8 cellular contexts compared by ENCODE assay signal in the genomic region with DNA sequence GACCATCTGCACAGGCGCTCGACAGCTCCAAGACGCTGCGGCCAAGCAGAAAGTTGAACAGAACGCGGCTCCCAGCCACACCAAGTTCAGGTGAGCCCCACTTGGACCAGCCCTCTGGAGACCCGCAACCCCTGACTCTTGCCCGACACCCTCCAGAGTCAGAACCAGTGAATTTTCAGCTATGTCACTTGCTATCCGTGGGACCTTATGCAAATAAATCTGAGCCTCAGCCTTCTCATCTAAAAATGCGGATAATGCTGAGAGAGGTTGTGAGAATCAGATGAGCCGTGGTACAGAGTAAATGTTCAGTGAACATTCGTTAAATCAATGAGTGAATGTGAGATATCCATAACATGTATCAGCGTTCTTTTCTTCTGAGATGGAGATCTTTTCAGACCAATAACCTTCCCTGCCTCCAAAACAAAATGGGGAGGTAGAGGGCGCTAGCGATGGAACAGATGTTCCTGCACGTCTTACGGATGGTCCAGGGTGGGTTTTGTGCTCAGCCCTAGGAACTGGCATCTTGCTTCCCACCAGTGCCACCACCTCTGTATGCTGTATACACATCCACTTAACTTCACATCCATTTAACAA. TPM values are rescaled to one million over a fixed set of nuclear protein-coding genes. Genes with fewer than 3 reads are reported as not detected.
A peak's percentile ranks its signal among the peaks of the same experiment; 100 is the strongest.
DNase-seq lines count a peak whose midpoint lies in the region; ATAC-seq and TF ChIP-seq lines count a peak whose summit lies in the region.

No MANE protein-coding gene starts in this region.

- H2BK20ac ChIP-seq in IMR-90 (ENCODE audit: low read depth, low read length): no peak overlapping the region

- peak overlapping the region; percentile 77 for H3K27ac ChIP-seq in IMR-90 (ENCODE audit: insufficient read depth, low read length)
- H3K27ac ChIP-seq in stomach: peak overlapping the region; percentile 80 to 94 (median 91)

- peak overlapping the region; percentile 83 for H3K9ac ChIP-seq in IMR-90 (ENCODE audit: low read depth, low read length)

- TF ChIP-seq RAD21 in IMR-90 (IDR thresholded peaks at IDR 0.05; ENCODE audit: low read length): 0 out of 2 replicates have a peak, but pooled peaks have one; percentile 17

- TF ChIP-seq POLR2A in IMR-90 (IDR thresholded peaks at IDR 0.05; ENCODE audit: low read depth, low read length) (no peak), stomach (IDR thresholded peaks at IDR 0.05) (no peak)

- TF ChIP-seq EP300 in stomach (IDR thresholded peaks at IDR 0.05): no peak

- peak overlapping the region; percentile 88; the same call in 1 of the 2 replicates for H3K23ac ChIP-seq in IMR-90 (ENCODE audit: low read depth, low read length)

- no peaks in the 10 kb centered on the region for H3K9me3 Mint-ChIP-seq in activated naive CD8-positive, alpha-beta T cell treated with anti-CD3 and anti-CD28 coated beads, Interleukin-2, amount 50 U/mL, for 24 hours

- H3K4me2 ChIP-seq in IMR-90 (ENCODE audit: low read depth, low read length): peak overlapping the region; percentile 96

- H3K36me3 Mint-ChIP-seq in activated naive CD8-positive, alpha-beta T cell treated with anti-CD3 and anti-CD28 coated beads, Interleukin-2, amount 50 U/mL, for 24 hours (ENCODE audit: low read depth): peaks cover 24% of the 10 kb centered on the region

- H2AK5ac ChIP-seq in IMR-90 (ENCODE audit: low read depth, low read length): peak overlapping the region; percentile 76

- peaks cover 6% of the 10 kb centered on the region; the same call in 1 of the 2 replicates for H3K9me1 ChIP-seq in IMR-90 (ENCODE audit: insufficient read depth, low read length)

- H3K9me3 ChIP-seq in IMR-90 (ENCODE audit: control insufficient read depth, insufficient read depth, low read length) (no peaks in the 10 kb centered on the region), stomach (no peaks in the 10 kb centered on the region)

- H3K36me3 ChIP-seq in IMR-90 (ENCODE audit: control insufficient read depth, insufficient read depth, low read length) (peaks cover 14% of the 10 kb centered on the region), stomach (peaks cover 22 to 47% (median 43%) of the 10 kb centered on the region in 4 donors)

- peak overlapping the region; percentile 74 for H3K56ac ChIP-seq in IMR-90 (ENCODE audit: extremely low read depth, insufficient read depth, low read length)

- H3K27me3 ChIP-seq in IMR-90 (ENCODE audit: control insufficient read depth, insufficient read depth, low read length) (no peaks in the 10 kb centered on the region), stomach (no peaks in the 10 kb centered on the region)

- dilution Hi-C loops in IMR-90 (cut with HindIII; ENCODE audit: low sequenced_read_pairs, unreplicated experiment): no loop called here

- H2BK120ac ChIP-seq in IMR-90 (ENCODE audit: low read depth, low read length): peak overlapping the region; percentile 93; the same call in 1 of the 2 replicates

- in situ Hi-C loops in IMR-90 (cut with MboI; ENCODE audit: low sequenced_read_pairs): loop anchor here (5.0 kb wide), 1 partner anchor 149 kb away; no protein-coding TSS in a partner anchor

- H3K18ac ChIP-seq in IMR-90 (ENCODE audit: low read depth, low read length): no peak overlapping the region; the same call in 1 of the 2 replicates

- peak overlapping the region; percentile 95 for H2AK9ac ChIP-seq in IMR-90 (replicated peaks; ENCODE audit: low read depth, low read length, poor library complexity)

- peaks cover 34% of the 10 kb centered on the region for H3K4me1 Mint-ChIP-seq in activated naive CD8-positive, alpha-beta T cell treated with anti-CD3 and anti-CD28 coated beads, Interleukin-2, amount 50 U/mL, for 24 hours

- H3K79me1 ChIP-seq in IMR-90 (ENCODE audit: low read depth in 1 of 2, low read length in 2 of 2): peaks cover 29 to 46% of the 10 kb centered on the region in 2 experiments

- peak; percentile 42 for TF ChIP-seq CTCF in IMR-90 (conservative IDR thresholded peaks at IDR 0.05; ENCODE audit: low read depth, low read length)
- no peak for TF ChIP-seq CTCF in stomach (IDR thresholded peaks at IDR 0.05)

- WGBS in IMR-90 (ENCODE audit: extremely low coverage in 2 of 2, insufficient read length in 1 of 2), 2 experiments: 5% methylated on average over 4 of the region's 17 CpGs; no CpG with 5 or more reads in 1 of the 2 experiments
- WGBS in stomach, 5 donors: 0 to 5% (median 1%) methylated on average over 17 of the region's 17 CpGs

- peak overlapping the region; percentile 91 for H4K5ac ChIP-seq in IMR-90 (ENCODE audit: low read depth, low read length)

- H3K27me3 Mint-ChIP-seq in activated naive CD8-positive, alpha-beta T cell treated with anti-CD3 and anti-CD28 coated beads, Interleukin-2, amount 50 U/mL, for 24 hours: no peaks in the 10 kb centered on the region

- ATAC-seq in IMR-90 (ENCODE audit: low read depth): no peak
- no peak for ATAC-seq in activated naive CD8-positive, alpha-beta T cell treated with anti-CD3 and anti-CD28 coated beads, Interleukin-2, amount 50 U/mL, for 24 hours
- no peak for ATAC-seq in GM18858 (IDR thresholded peaks at IDR 0.05; ENCODE audit: unreplicated experiment)

- peak overlapping the region; percentile 84 for H3K14ac ChIP-seq in IMR-90 (replicated peaks; ENCODE audit: low read depth, low read length)

- CTCF ChIA-PET in IMR-90 (lab: Yijun Ruan, JAX): interaction anchor here (0.8 to 1.1 kb wide), 3 partner anchors 9 to 170 kb away, joined by 3 to 4 read pairs (median 4); no protein-coding TSS in a partner anchor

- 0 out of 2 replicates have a peak, but pooled peaks cover 2% of the 10 kb centered on the region for H4K20me1 ChIP-seq in IMR-90 (ENCODE audit: insufficient read depth, low read length)

- H3K4me1 ChIP-seq in IMR-90 (ENCODE audit: control insufficient read depth, insufficient read depth, low read length) (peaks cover 7% of the 10 kb centered on the region), stomach (peaks cover 16 to 49% (median 35%) of the 10 kb centered on the region in 4 donors)

- H4K8ac ChIP-seq in IMR-90 (ENCODE audit: low read depth in 2 of 2, low read length in 2 of 2): peak overlapping the region; percentile 44 to 93

- TSS peak; percentile 44 for BruUV-seq in IMR-90 (replicated peaks; lab: Mats Ljungman, UMichigan)

- DNase-seq in NCI-H2171 treated with DMSO at 0.1 percent for 48 hours (lab: John Stamatoyannopoulos, UW) (peak; percentile 16), NCI-H2171 (lab: John Stamatoyannopoulos, UW) (no peak), IMR-90 (peak; percentile 14), islet precursor cell (peak; percentile 28), stomach (no peak), GM03348 (ENCODE audit: low spot score) (no peak)
- peak; percentile 24 for DNase-seq in activated naive CD8-positive, alpha-beta T cell treated with anti-CD3 and anti-CD28 coated beads, Interleukin-2, amount 50 U/mL, for 24 hours

- intact Hi-C loops in IMR-90 (cut with micrococcal nuclease): no loop called here
- intact Hi-C loops in stomach (cut with DNase I; ENCODE audit: low total_unique reads): no loop called here

- H3K27ac Mint-ChIP-seq in activated naive CD8-positive, alpha-beta T cell treated with anti-CD3 and anti-CD28 coated beads, Interleukin-2, amount 50 U/mL, for 24 hours: peak overlapping the region; percentile 100

- H4K91ac ChIP-seq in IMR-90 (ENCODE audit: insufficient read depth, low read depth, low read length): peak overlapping the region; percentile 73

- H3K4ac ChIP-seq in IMR-90 (ENCODE audit: low read depth, low read length): peak overlapping the region; percentile 64

- POLR2A ChIA-PET in IMR-90 (lab: Charles Lee; ENCODE audit: unreplicated experiment): no interaction called here

- H2AFZ ChIP-seq in IMR-90 (replicated peaks; ENCODE audit: low read length, poor library complexity): peak overlapping the region; percentile 99

- no peak overlapping the region for H3K4me3 Mint-ChIP-seq in activated naive CD8-positive, alpha-beta T cell treated with anti-CD3 and anti-CD28 coated beads, Interleukin-2, amount 50 U/mL, for 24 hours

- H2BK5ac ChIP-seq in IMR-90 (ENCODE audit: low read depth, low read length, poor library complexity, severe bottlenecking): peak overlapping the region; percentile 97

- no peak overlapping the region for H2BK15ac ChIP-seq in IMR-90 (ENCODE audit: low read depth, low read length)

- H3K4me3 ChIP-seq in IMR-90 (ENCODE audit: insufficient read depth, low read depth, low read length) (peak overlapping the region; percentile 68), stomach (peak overlapping the region; percentile 73 to 95 (median 90))

TF ChIP-seq in IMR-90, 13 proteins besides CTCF, POLR2A, EP300 and RAD21 (continues in another document):
- TF ChIP-seq, protein P1, sequence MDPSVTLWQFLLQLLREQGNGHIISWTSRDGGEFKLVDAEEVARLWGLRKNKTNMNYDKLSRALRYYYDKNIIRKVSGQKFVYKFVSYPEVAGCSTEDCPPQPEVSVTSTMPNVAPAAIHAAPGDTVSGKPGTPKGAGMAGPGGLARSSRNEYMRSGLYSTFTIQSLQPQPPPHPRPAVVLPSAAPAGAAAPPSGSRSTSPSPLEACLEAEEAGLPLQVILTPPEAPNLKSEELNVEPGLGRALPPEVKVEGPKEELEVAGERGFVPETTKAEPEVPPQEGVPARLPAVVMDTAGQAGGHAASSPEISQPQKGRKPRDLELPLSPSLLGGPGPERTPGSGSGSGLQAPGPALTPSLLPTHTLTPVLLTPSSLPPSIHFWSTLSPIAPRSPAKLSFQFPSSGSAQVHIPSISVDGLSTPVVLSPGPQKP (IDR thresholded peaks at IDR 0.05; ENCODE audit: borderline replicate concordance, low read depth, low read length): no peak
- TF ChIP-seq MXI1 (IDR thresholded peaks at IDR 0.05; ENCODE audit: borderline replicate concordance, low read depth, low read length): peak; percentile 2; the same call in 1 of the 2 replicates
- TF ChIP-seq BHLHE40 (IDR thresholded peaks at IDR 0.05; ENCODE audit: low read depth, low read length): no peak
- no peak for TF ChIP-seq CEBPB (IDR thresholded peaks at IDR 0.05; ENCODE audit: low read depth, low read length)
- TF ChIP-seq MAFK (IDR thresholded peaks at IDR 0.05; ENCODE audit: low read depth, low read length): no peak
- no peak for TF ChIP-seq FOS (IDR thresholded peaks at IDR 0.05; ENCODE audit: low read depth, low read length)
- TF ChIP-seq MAZ (IDR thresholded peaks at IDR 0.05; ENCODE audit: borderline replicate concordance, low read depth, low read length): no peak
- 0 out of 2 replicates have a peak, but pooled peaks have one; percentile 13 for TF ChIP-seq SMC3 (IDR thresholded peaks at IDR 0.05; ENCODE audit: low read depth, low read length)

RNA-seq across cellular contexts. Expression of a gene that starts 0.5 kb away (rescaled TPM):
- total RNA-seq in IMR-90 (2012; rRNA removed): 45.5 and 66.1 TPM in 2 replicates
- polyA plus RNA-seq in IMR-90 (2012; rRNA removed): 87.8 and 117 TPM in 2 replicates
- polyA plus RNA-seq in IMR-90 (2012; cell fraction: cytosol; rRNA removed): 66.5 and 71.6 TPM in 2 replicates
- polyA plus RNA-seq in IMR-90 (2012; cell fraction: nucleus; rRNA removed; ENCODE audit: low replicate concordance): 26.7 and 31.5 TPM in 2 replicates
- 10 to 100 TPM; 14.3 to 85.5 (median 31.0) TPM for total RNA-seq in stomach
- 10 to 100 TPM; 43.1 to 59.3 (median 44.6) TPM for polyA plus RNA-seq in stomach

RNA-seq across cellular contexts. Expression of a gene that starts 0.8 kb away (rescaled TPM):
- total RNA-seq in IMR-90 (2012; rRNA removed) (14.2 and 16.4 TPM in 2 replicates), stomach (10 to 100 TPM; 18.4 to 61.2 (median 19.9) TPM)
- polyA plus RNA-seq in IMR-90 (2012; rRNA removed) (24.2 and 28.1 TPM in 2 replicates), stomach (10 to 100 TPM; 36.7 to 41.2 (median 40.6) TPM)
- 17.6 and 24.4 TPM in 2 replicates for polyA plus RNA-seq in IMR-90 (2012; cell fraction: cytosol; rRNA removed)
- 7.7 and 15.2 TPM in 2 replicates for polyA plus RNA-seq in IMR-90 (2012; cell fraction: nucleus; rRNA removed; ENCODE audit: low replicate concordance)

Comparison
In these comparisons a context has a peak if more than half of its experiments do, and no peak if none do; other contexts are left out.
1. DNase-seq: peak in NCI-H2171 treated with DMSO at 0.1 percent for 48 hours (single experiment), IMR-90 (single experiment), activated naive CD8-positive, alpha-beta T cell treated with anti-CD3 and anti-CD28 coated beads, Interleukin-2, amount 50 U/mL, for 24 hours (single experiment) and islet precursor cell (single experiment); none in NCI-H2171 (single experiment), stomach (single experiment) and GM03348 (single experiment).